Comparison of ENCODE assay signal across 9 cellular contexts in the genomic region with DNA sequence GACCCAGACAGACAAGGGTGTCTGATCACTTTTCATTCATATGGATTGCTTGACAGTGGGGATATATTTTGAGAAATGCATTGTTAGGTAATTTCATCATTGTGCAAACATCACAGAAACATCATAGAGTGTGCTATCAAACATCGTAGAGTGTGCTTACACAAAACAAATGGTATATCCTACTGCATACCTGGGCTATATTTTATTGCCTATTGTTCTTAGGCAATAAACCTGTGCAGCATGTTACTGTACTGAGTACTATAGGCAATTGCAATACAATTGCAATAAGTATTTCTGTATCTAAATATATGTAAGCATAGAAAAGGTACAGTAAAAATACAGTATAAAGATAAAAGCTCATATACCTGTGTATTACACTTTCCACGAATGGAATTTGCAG.
"Had no signal": no experiment of that assay in that cellular context is flagged by ENCODE, and none has a peak within 500 bp of the region (broad histone marks: within the 10 kb centered on the region; RNA-seq: fewer than 3 reads in every experiment).

No MANE protein-coding gene starts in this region.

- H3K4me3 ChIP-seq: GM23248, HAP-1, K562 had no signal

- ATAC-seq: HCT116, K562 had no signal

- H3K36me3 ChIP-seq: HAP-1 had no signal

- H3K27ac ChIP-seq: GM23248 had no signal

- H3K9ac ChIP-seq: GM23248 had no signal

- H3K4me1 ChIP-seq: HAP-1 had no signal

- H2AFZ ChIP-seq: GM23248 had no signal

- DNase-seq: GM23248, GOT3, H7, HFFc6, IMR-90, KG1 had no signal

- H3K9me3 ChIP-seq: HAP-1 had no signal
